Comparison of ENCODE assay signal across 33 cellular contexts in the genomic region with DNA sequence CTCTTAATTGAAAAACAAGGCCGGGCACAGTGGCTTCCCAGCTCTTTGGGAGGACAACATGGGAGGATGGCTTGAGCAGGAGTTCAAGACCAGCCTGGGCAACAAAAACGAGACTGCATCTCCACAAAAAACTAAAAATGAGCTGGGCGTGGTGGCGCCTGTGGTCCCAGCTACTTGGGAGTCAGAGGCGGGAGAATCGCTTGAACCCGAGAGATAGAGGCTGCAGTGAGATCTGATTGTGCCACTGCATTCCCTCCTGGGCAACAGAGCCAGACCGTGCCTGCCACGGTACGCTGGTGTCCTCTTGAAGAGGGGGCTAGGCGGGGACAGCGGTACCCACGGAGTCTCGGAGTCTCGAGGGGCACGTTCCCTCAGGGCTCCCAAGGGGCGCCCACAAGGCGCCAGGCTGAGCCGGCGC. TPM values are rescaled to one million over a fixed set of nuclear protein-coding genes. Genes with fewer than 3 reads are reported as not detected.
DNase-seq lines count a peak whose midpoint lies in the region; ATAC-seq, FAIRE-seq and TF ChIP-seq lines count a peak whose summit lies in the region.
"Had no signal": no experiment of that assay in that cellular context is flagged by ENCODE, and none has a peak within 500 bp of the region (broad histone marks: within the 10 kb centered on the region; RNA-seq: fewer than 3 reads in every experiment).

No MANE protein-coding gene starts in this region.

- H3K4me1 Mint-ChIP-seq in astrocyte (ENCODE audit: low read depth, unreplicated experiment): no peaks in the 10 kb centered on the region
- no peaks in the 10 kb centered on the region for H3K4me1 Mint-ChIP-seq in activated naive CD8-positive, alpha-beta T cell treated with anti-CD3 and anti-CD28 coated beads for 36 hours
- H3K4me1 Mint-ChIP-seq: activated T-helper 17 cell treated with anti-CD3 and anti-CD28 coated beads, Interleukin-2, amount 50 U/mL, for 72 hours had no signal

- H3K4me3 Mint-ChIP-seq in astrocyte (ENCODE audit: unreplicated experiment): no peak overlapping the region
- no peak overlapping the region for H3K4me3 Mint-ChIP-seq in activated naive CD8-positive, alpha-beta T cell treated with anti-CD3 and anti-CD28 coated beads for 36 hours
- H3K4me3 Mint-ChIP-seq: activated CD4-positive, alpha-beta memory T cell treated with anti-CD3 and anti-CD28 coated beads for 36 hours; activated T-helper 17 cell treated with anti-CD3 and anti-CD28 coated beads, Interleukin-2, amount 50 U/mL, for 72 hours; nephron; T-helper 1 cell treated with Interleukin-12 subunit alpha and Interleukin-12 subunit beta and Interleukin-4 antibody, amounts not matched to agents 30 μg/mL and 1 μg/mL, for 36 hours had no signal

- H3K27me3 ChIP-seq in BLaER1 treated with 17β-estradiol and CSF1 and Interleukin-3, amounts not matched to agents 10 nM and 100 nM: peaks cover 17 to 29% (median 25%) of the 10 kb centered on the region in 11 experiments
- H3K27me3 ChIP-seq in astrocyte (ENCODE audit: insufficient read depth, low read length) (no peaks in the 10 kb centered on the region), SJCRH30 (no peaks in the 10 kb centered on the region), testis (no peaks in the 10 kb centered on the region)

- H3K27ac Mint-ChIP-seq in astrocyte (ENCODE audit: unreplicated experiment): no peak overlapping the region
- no peak overlapping the region for H3K27ac Mint-ChIP-seq in activated naive CD8-positive, alpha-beta T cell treated with anti-CD3 and anti-CD28 coated beads for 36 hours
- H3K27ac Mint-ChIP-seq: activated CD4-positive, alpha-beta memory T cell treated with anti-CD3 and anti-CD28 coated beads for 36 hours; activated T-helper 17 cell treated with anti-CD3 and anti-CD28 coated beads, Interleukin-2, amount 50 U/mL, for 72 hours; T-helper 1 cell treated with Interleukin-12 subunit alpha and Interleukin-12 subunit beta and Interleukin-4 antibody, amounts not matched to agents 30 μg/mL and 1 μg/mL, for 36 hours had no signal

- intact Hi-C loops in mucosa of descending colon (cut with DNase I, micrococcal nuclease) (no loop called here), testis (cut with DNase I; ENCODE audit: low total_unique reads) (no loop called here)

- no peak for TF ChIP-seq POLR2A in testis (IDR thresholded peaks at IDR 0.05)

- H3K79me2 ChIP-seq in astrocyte (ENCODE audit: insufficient read depth, low read length): no peaks in the 10 kb centered on the region

- peak overlapping the region; percentile 77 for H2AFZ ChIP-seq in astrocyte (ENCODE audit: low read depth, low read length)

- H3K4me2 ChIP-seq in BLaER1 treated with 17β-estradiol and CSF1 and Interleukin-3, amounts not matched to agents 10 nM and 100 nM: peak overlapping the region; percentile 31 to 65 (median 46); a peak in 20 of 22 replicates
- peak overlapping the region; percentile 65 for H3K4me2 ChIP-seq in astrocyte (ENCODE audit: low read length)
- H3K4me2 ChIP-seq: SK-N-SH had no signal

- H3K36me3 Mint-ChIP-seq in astrocyte (ENCODE audit: low read depth, unreplicated experiment): no peaks in the 10 kb centered on the region
- no peaks in the 10 kb centered on the region for H3K36me3 Mint-ChIP-seq in activated naive CD8-positive, alpha-beta T cell treated with anti-CD3 and anti-CD28 coated beads for 36 hours
- H3K36me3 Mint-ChIP-seq: activated CD4-positive, alpha-beta memory T cell treated with anti-CD3 and anti-CD28 coated beads for 36 hours had no signal

- H3K9me3 Mint-ChIP-seq in astrocyte (ENCODE audit: unreplicated experiment): peaks cover 7% of the 10 kb centered on the region
- H3K9me3 Mint-ChIP-seq in activated naive CD8-positive, alpha-beta T cell treated with anti-CD3 and anti-CD28 coated beads for 36 hours: peaks cover 2% of the 10 kb centered on the region
- H3K9me3 Mint-ChIP-seq: activated T-helper 17 cell treated with anti-CD3 and anti-CD28 coated beads, Interleukin-2, amount 50 U/mL, for 72 hours; T-helper 1 cell treated with Interleukin-12 subunit alpha and Interleukin-12 subunit beta and Interleukin-4 antibody, amounts not matched to agents 30 μg/mL and 1 μg/mL, for 36 hours had no signal

- no peak overlapping the region for H3K27ac ChIP-seq in BLaER1 treated with 17β-estradiol and CSF1 and Interleukin-3, amounts not matched to agents 10 nM and 100 nM
- no peak overlapping the region for H3K27ac ChIP-seq in astrocyte (ENCODE audit: low read depth, low read length)
- H3K27ac ChIP-seq in SJCRH30: no peak overlapping the region
- H3K27ac ChIP-seq in testis: no peak overlapping the region
- H3K27ac ChIP-seq: C4-2B, tibial artery had no signal

- H3K4me1 ChIP-seq in BLaER1 treated with 17β-estradiol and CSF1 and Interleukin-3, amounts not matched to agents 10 nM and 100 nM: peaks cover 5 to 20% (median 11%) of the 10 kb centered on the region in 10 experiments; a peak in 17 of 20 replicates
- peaks cover 21% of the 10 kb centered on the region for H3K4me1 ChIP-seq in astrocyte (ENCODE audit: insufficient read depth, low read length)
- H3K4me1 ChIP-seq in mucosa of descending colon (ENCODE audit: low read depth): peaks cover 4% of the 10 kb centered on the region
- peaks cover 8% of the 10 kb centered on the region for H3K4me1 ChIP-seq in SJCRH30
- H3K4me1 ChIP-seq in testis: no peaks in the 10 kb centered on the region

- 25 to 29% methylated on average over 10 to 20 of the region's 20 CpGs for WGBS in testis, 2 donors

- DNase-seq in astrocyte (ENCODE audit: low read depth) (no peak), islet precursor cell (peak; percentile 51), skeletal muscle cell (ENCODE audit: low read depth) (no peak), mucosa of descending colon (no peak), SJCRH30 (no peak), testis (no peak)
- DNase-seq in activated naive CD8-positive, alpha-beta T cell treated with anti-CD3 and anti-CD28 coated beads for 36 hours: no peak
- DNase-seq: activated CD4-positive, alpha-beta memory T cell treated with anti-CD3 and anti-CD28 coated beads for 36 hours; activated naive CD4-positive, alpha-beta T cell treated with anti-CD3 and anti-CD28 coated beads, Interleukin-2, amount 50 U/mL, for 16 hours; anterior cingulate cortex; dermis blood vessel endothelial cell; DMS79; GDM1; KG1; MM.1S; NCI-H1417 treated with DMSO at 0.1 percent for 48 hours; NCI-H2107; NCI-H446; SK-N-SH; stimulated activated CD4-positive, alpha-beta T cell treated with anti-CD3 and anti-CD28 coated beads, Interleukin-15, amount 100 ng/mL, for 24 hours; stimulated activated naive CD4-positive, alpha-beta T cell; tibial artery had no signal

- no peak for ATAC-seq in mucosa of descending colon
- ATAC-seq: activated CD4-positive, CD25-positive, alpha-beta regulatory T cell treated with anti-CD3 and anti-CD28 coated beads, Interleukin-2, amount 50 U/mL, for 24 hours; activated T-helper 17 cell treated with anti-CD3 and anti-CD28 coated beads, Interleukin-2, amount 50 U/mL, for 72 hours; HCT116 had no signal

- no peak for FAIRE-seq in astrocyte (lab: Jason Lieb, UNC)
- FAIRE-seq: endometrium, keratinocyte, TTC549 had no signal

- no peaks in the 10 kb centered on the region for H4K20me1 ChIP-seq in BLaER1 treated with 17β-estradiol and CSF1 and Interleukin-3, amounts not matched to agents 10 nM and 100 nM
- no peaks in the 10 kb centered on the region for H4K20me1 ChIP-seq in astrocyte (ENCODE audit: insufficient read depth, low read length)

- H3K36me3 ChIP-seq in BLaER1 treated with 17β-estradiol and CSF1 and Interleukin-3, amounts not matched to agents 10 nM and 100 nM: no peaks in the 10 kb centered on the region
- H3K36me3 ChIP-seq in astrocyte (ENCODE audit: insufficient read depth, low read length) (no peaks in the 10 kb centered on the region), mucosa of descending colon (ENCODE audit: low read depth) (no peaks in the 10 kb centered on the region), SJCRH30 (no peaks in the 10 kb centered on the region), testis (ENCODE audit: low read depth, missing control alignments) (no peaks in the 10 kb centered on the region)
- H3K36me3 ChIP-seq: tibial artery had no signal

- TF ChIP-seq CTCF in astrocyte (IDR thresholded peaks at IDR 0.05; ENCODE audit: insufficient read depth, low read depth, low read length) (no peak), mucosa of descending colon (IDR thresholded peaks at IDR 0.05) (no peak), testis (IDR thresholded peaks at IDR 0.05) (no peak)

- no peak overlapping the region; a peak in 1 of 20 replicates for H3K4me3 ChIP-seq in BLaER1 treated with 17β-estradiol and CSF1 and Interleukin-3, amounts not matched to agents 10 nM and 100 nM
- H3K4me3 ChIP-seq in astrocyte (ENCODE audit: insufficient read depth, low read depth, low read length) (no peak overlapping the region), skeletal muscle cell (ENCODE audit: low read depth, low read length) (peak overlapping the region; percentile 22), mucosa of descending colon (no peak overlapping the region), SJCRH30 (no peak overlapping the region), testis (peak overlapping the region in 1 of 2 donors; percentile 1)

- peak overlapping the region in 1 of 11 experiments; percentile 38; a peak in 1 of 22 replicates for H3K9ac ChIP-seq in BLaER1 treated with 17β-estradiol and CSF1 and Interleukin-3, amounts not matched to agents 10 nM and 100 nM
- H3K9ac ChIP-seq in astrocyte (ENCODE audit: low read length): no peak overlapping the region
- H3K9ac ChIP-seq: SK-N-SH had no signal

- peaks cover 0 to 12% (median 5%) of the 10 kb centered on the region in 11 experiments; a peak in 6 of 22 replicates for H3K9me3 ChIP-seq in BLaER1 treated with 17β-estradiol and CSF1 and Interleukin-3, amounts not matched to agents 10 nM and 100 nM (replicated peaks in 1 of 11)
- H3K9me3 ChIP-seq in astrocyte (ENCODE audit: insufficient read depth, low read depth, low read length): no peaks in the 10 kb centered on the region
- H3K9me3 ChIP-seq in mucosa of descending colon: peaks cover 3% of the 10 kb centered on the region
- H3K9me3 ChIP-seq in SJCRH30 (replicated peaks): peaks cover 8% of the 10 kb centered on the region
- H3K9me3 ChIP-seq in testis: no peaks in the 10 kb centered on the region
- H3K9me3 ChIP-seq: SK-N-SH had no signal

- H3K27me3 Mint-ChIP-seq in astrocyte (ENCODE audit: low read depth, unreplicated experiment): peaks cover 4% of the 10 kb centered on the region
- peaks cover 24% of the 10 kb centered on the region for H3K27me3 Mint-ChIP-seq in activated naive CD8-positive, alpha-beta T cell treated with anti-CD3 and anti-CD28 coated beads for 36 hours

RNA-seq across cellular contexts. Expression of a gene that starts 27.9 kb away (rescaled TPM):
- 4.0 and 5.5 TPM in 2 replicates for total RNA-seq in astrocyte
- 10 to 100 TPM; 11.9 to 32.9 (median 24.4) TPM for total RNA-seq in mucosa of descending colon
- 1 to 10 TPM; 7.0 to 7.1 TPM for total RNA-seq in activated naive CD8-positive, alpha-beta T cell treated with anti-CD3 and anti-CD28 coated beads for 36 hours
- total RNA-seq in SJCRH30 (2014; rRNA removed; shearing (Covaris generic)): 15.1 TPM in 2 replicates
- 1 to 10 TPM; 2.3 to 2.5 TPM for total RNA-seq in testis
- 1.6 TPM for polyA plus RNA-seq in testis (ENCODE audit: insufficient read depth, low read depth, low replicate concordance)
- total RNA-seq: OCI-LY7 had no signal
